8 cellular contexts compared by ENCODE assay signal in the genomic region with DNA sequence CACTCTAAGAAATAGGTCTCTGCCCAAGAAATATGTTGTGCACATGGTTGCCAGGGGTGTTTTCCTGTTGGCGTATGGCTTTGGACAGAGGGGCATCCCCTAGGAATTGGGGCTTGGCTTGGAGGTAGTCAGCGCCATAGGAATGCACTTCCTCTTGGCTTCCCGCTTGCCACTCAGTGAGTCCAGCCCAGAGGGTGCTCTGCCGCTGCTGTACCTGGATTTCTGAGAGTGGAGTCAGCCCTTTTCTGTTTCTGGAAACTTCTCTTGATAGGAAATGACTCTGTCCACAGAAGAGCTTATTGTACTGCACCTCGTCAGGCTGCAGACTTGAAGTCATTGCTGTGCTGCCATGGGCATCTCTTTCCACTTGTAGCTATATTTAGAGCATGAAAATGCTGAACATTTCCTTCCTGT.
DNase-seq lines count a peak whose midpoint lies in the region; ATAC-seq and FAIRE-seq lines count a peak whose summit lies in the region.

No MANE protein-coding gene starts in this region.

- H3K36me3 ChIP-seq in esophagus (ENCODE audit: control insufficient read depth in 2 of 2, insufficient read depth in 2 of 2, low read length in 1 of 2) (no peaks in the 10 kb centered on the region), neuronal stem cell (replicated peaks in 1 of 2; ENCODE audit: control insufficient read depth in 2 of 2, insufficient read depth in 2 of 2, low read length in 2 of 2) (peaks cover 0 to 9% of the 10 kb centered on the region in 2 donors)

- H3K18ac ChIP-seq in neuronal stem cell (ENCODE audit: low read length) = no peak overlapping the region

- WGBS in esophagus, 2 donors = 26 to 39% methylated on average over 5 of the region's 5 CpGs
- WGBS in neuronal stem cell (ENCODE audit: extremely low coverage in 2 of 2, insufficient read length in 2 of 2, insufficient replicate concordance in 1 of 2), 2 donors = no CpG with 5 or more reads among the region's 5 CpGs

- no peak overlapping the region for H4K8ac ChIP-seq in neuronal stem cell (ENCODE audit: low read depth, low read length)

- H2AK5ac ChIP-seq in neuronal stem cell (ENCODE audit: low read depth, low read length) = no peak overlapping the region

- ATAC-seq in GM21528 (IDR thresholded peaks at IDR 0.05; ENCODE audit: low FRiP score, unreplicated experiment) (no peak), HG03342 (IDR thresholded peaks at IDR 0.05; ENCODE audit: unreplicated experiment) (no peak)

- no peak overlapping the region for H2AFZ ChIP-seq in neuronal stem cell (ENCODE audit: low read length)

- no peak overlapping the region for H3K4me2 ChIP-seq in neuronal stem cell (ENCODE audit: insufficient read depth, low read length, poor library complexity, severe bottlenecking)

- no peak overlapping the region for H2BK15ac ChIP-seq in neuronal stem cell (ENCODE audit: low read length)

- no peaks in the 10 kb centered on the region for H3K9me3 ChIP-seq in esophagus (ENCODE audit: control insufficient read depth in 2 of 2, insufficient read depth in 1 of 2, low read depth in 1 of 2, low read length in 1 of 2)
- peaks cover 0 to 2% of the 10 kb centered on the region in 2 donors for H3K9me3 ChIP-seq in neuronal stem cell (replicated peaks in 1 of 2; ENCODE audit: control insufficient read depth in 2 of 2, insufficient read depth in 1 of 2, low read depth in 1 of 2, low read length in 2 of 2)

- H3K4me1 ChIP-seq in esophagus (ENCODE audit: control insufficient read depth in 2 of 2, insufficient read depth in 2 of 2, low read length in 1 of 2) (peaks cover 7 to 18% of the 10 kb centered on the region in 2 donors), neuronal stem cell (ENCODE audit: control insufficient read depth in 2 of 2, insufficient read depth in 1 of 2, low read depth in 1 of 2, low read length in 2 of 2) (peaks cover 0 to 12% of the 10 kb centered on the region in 2 donors)

- no peak overlapping the region for H2BK120ac ChIP-seq in neuronal stem cell (ENCODE audit: low read depth, low read length)

- no peak overlapping the region for H2BK12ac ChIP-seq in neuronal stem cell (ENCODE audit: low read length)

- no peak overlapping the region for H2BK5ac ChIP-seq in neuronal stem cell (ENCODE audit: low read length)

- no peak overlapping the region for H3K4me3 ChIP-seq in esophagus (ENCODE audit: low read depth in 1 of 2, low read length in 2 of 2)
- no peak overlapping the region for H3K4me3 ChIP-seq in neuronal stem cell (ENCODE audit: low read length in 2 of 2)

- no peak overlapping the region for H3K4ac ChIP-seq in neuronal stem cell (ENCODE audit: low read length)

- H3K27ac ChIP-seq in esophagus (ENCODE audit: low read depth in 2 of 2, low read length in 1 of 2) (peak overlapping the region; percentile 33 to 58), neuronal stem cell (replicated peaks; ENCODE audit: low read length) (no peak overlapping the region)

- H3K27me3 ChIP-seq in esophagus (ENCODE audit: control insufficient read depth in 1 of 2, insufficient read depth in 2 of 2, low read length in 2 of 2) (no peaks in the 10 kb centered on the region), neuronal stem cell (ENCODE audit: control insufficient read depth in 3 of 3, insufficient read depth in 3 of 3, low read depth in 1 of 3, low read length in 3 of 3) (no peaks in the 10 kb centered on the region)

- peaks cover 3% of the 10 kb centered on the region for H3K79me1 ChIP-seq in neuronal stem cell (ENCODE audit: low read depth, low read length)

- FAIRE-seq in RCC 7860 (lab: Jason Lieb, UNC) = no peak

- peak overlapping the region; percentile 26 for H3K14ac ChIP-seq in neuronal stem cell (ENCODE audit: low read length)

- no peak overlapping the region for H3K23ac ChIP-seq in neuronal stem cell (ENCODE audit: low read depth, low read length, poor library complexity)

- H3K9ac ChIP-seq in neuronal stem cell (ENCODE audit: low read depth, low read length, poor library complexity) = no peak overlapping the region

- DNase-seq in GM04504 (ENCODE audit: low read depth) (peak; percentile 46), RCC 7860 (ENCODE audit: low spot score) (peak; percentile 8), neuronal stem cell (ENCODE audit: low spot score) (no peak), NCI-H748 treated with DMSO at 0.1 percent for 48 hours (lab: John Stamatoyannopoulos, UW) (no peak), DMS 273 treated with DMSO at 0.1 percent for 48 hours (lab: John Stamatoyannopoulos, UW) (no peak)

- no peak overlapping the region for H4K91ac ChIP-seq in neuronal stem cell (ENCODE audit: low read depth, low read length, poor library complexity)

Comparison
In these comparisons a context has a peak if more than half of its experiments do, and no peak if none do; other contexts are left out.
1. DNase-seq: peak in GM04504 (single experiment) and RCC 7860 (single experiment); none in neuronal stem cell (single experiment), NCI-H748 treated with DMSO at 0.1 percent for 48 hours (single experiment) and DMS 273 treated with DMSO at 0.1 percent for 48 hours (single experiment).